In the genomic region with DNA sequence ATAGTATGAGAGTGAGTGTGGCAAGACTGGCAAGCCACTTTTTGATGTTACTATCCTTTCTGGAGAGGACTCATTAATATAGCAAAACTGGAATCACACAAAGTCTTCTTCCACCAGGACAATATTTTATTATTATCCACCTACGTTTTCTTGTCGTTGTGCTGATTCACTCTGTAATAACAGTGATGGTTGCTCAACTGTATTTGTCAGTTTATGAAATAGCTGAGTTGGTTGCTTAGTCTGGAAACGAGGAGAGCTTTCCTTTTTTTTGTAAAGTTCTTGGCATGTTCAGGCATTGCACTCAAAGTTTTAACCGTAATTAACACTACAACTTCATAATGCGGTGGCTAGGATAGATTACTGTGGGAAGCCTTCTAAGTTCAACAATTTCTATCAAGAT, we compare ENCODE assay signal across 15 cellular contexts.
DNase-seq lines count a peak whose midpoint lies in the region; ATAC-seq and TF ChIP-seq lines count a peak whose summit lies in the region.
"Had no signal": no experiment of that assay in that cellular context is flagged by ENCODE, and none has a peak within 500 bp of the region (broad histone marks: within the 10 kb centered on the region; RNA-seq: fewer than 3 reads in every experiment).

No MANE protein-coding gene starts in this region.

- peak overlapping the region; percentile 83 to 94 (median 89) for H3K27ac Mint-ChIP-seq in CD14-positive monocyte
- peak overlapping the region; percentile 68 for H3K27ac Mint-ChIP-seq in dendritic cell treated with granulocyte-macrophage colony-stimulating factor and Interleukin-4, amounts not matched to agents 40 ng/mL and 50 ng/mL, for 4 days
- H3K27ac Mint-ChIP-seq: activated T-cell treated with anti-CD3 and anti-CD28 coated beads, Interleukin-2, amount 50 U/mL, for 24 hours; CD4-positive, CD25-positive, alpha-beta regulatory T cell; IgD-negative memory B cell; stimulated activated memory B cell treated with anti-CD40 and anti-IgM and Interleukin-4, amounts not matched to agents 10 μg/mL and 1 μg/mL and 100 μg/mL, for 72 hours had no signal

- 3 to 7% (median 7%) methylated on average over 5 of the region's 5 CpGs for WGBS in ovary, 3 donors

- TF ChIP-seq CTCF in CD14-positive monocyte (IDR thresholded peaks at IDR 0.05) (no peak), neutrophil (IDR thresholded peaks at IDR 0.05) (no peak), ovary (IDR thresholded peaks at IDR 0.05) (no peak)

- no peak for TF ChIP-seq EP300 in ovary (IDR thresholded peaks at IDR 0.05)

- H3K4me1 ChIP-seq in neutrophil (ENCODE audit: control insufficient read depth in 1 of 2, insufficient read depth in 1 of 2, low read depth in 1 of 2, low read length in 1 of 2): peaks cover 20 to 25% of the 10 kb centered on the region in 2 experiments
- no peaks in the 10 kb centered on the region for H3K4me1 ChIP-seq in ovary (ENCODE audit: insufficient read depth)
- H3K4me1 ChIP-seq: psoas muscle had no signal

- no peak for ATAC-seq in GM18858 (IDR thresholded peaks at IDR 0.05; ENCODE audit: unreplicated experiment)
- ATAC-seq: psoas muscle; stimulated activated memory B cell treated with anti-CD40 and anti-IgM and Interleukin-4, amounts not matched to agents 10 μg/mL and 1 μg/mL and 100 μg/mL, for 72 hours had no signal

- TF ChIP-seq POLR2A in erythroblast (IDR thresholded peaks at IDR 0.05; ENCODE audit: low read length) (no peak), ovary (IDR thresholded peaks at IDR 0.05) (no peak)

- peak overlapping the region; percentile 65 for H3K27ac ChIP-seq in neutrophil
- peak overlapping the region in 1 of 2 donors; percentile 64 for H3K27ac ChIP-seq in ovary
- H3K27ac ChIP-seq: psoas muscle had no signal

- DNase-seq in CD14-positive monocyte (ENCODE audit: low spot score) (no peak), NOMO-1 (lab: John Stamatoyannopoulos, UW; ENCODE audit: unreplicated experiment in 2 of 2) (peak; percentile 51 to 83), erythroblast (lab: John Stamatoyannopoulos, UW) (no peak), HuH-7.5 (ENCODE audit: low spot score) (no peak), ovary (no peak)
- DNase-seq: activated T-cell treated with anti-CD3 and anti-CD28 coated beads, Interleukin-2, amount 50 U/mL, for 24 hours; CD4-positive, CD25-positive, alpha-beta regulatory T cell; NCI-H748 treated with DMSO at 0.1 percent for 48 hours; psoas muscle had no signal

- no peaks in the 10 kb centered on the region for H3K36me3 Mint-ChIP-seq in CD14-positive monocyte
- peaks cover 6% of the 10 kb centered on the region for H3K36me3 Mint-ChIP-seq in dendritic cell treated with granulocyte-macrophage colony-stimulating factor and Interleukin-4, amounts not matched to agents 40 ng/mL and 50 ng/mL, for 4 days (ENCODE audit: low read depth)
- H3K36me3 Mint-ChIP-seq: CD4-positive, CD25-positive, alpha-beta regulatory T cell; mesothelial cell of epicardium; stimulated activated memory B cell treated with anti-CD40 and anti-IgM and Interleukin-4, amounts not matched to agents 10 μg/mL and 1 μg/mL and 100 μg/mL, for 72 hours had no signal

- no peaks in the 10 kb centered on the region for H3K36me3 ChIP-seq in neutrophil
- no peaks in the 10 kb centered on the region for H3K36me3 ChIP-seq in ovary

- peak overlapping the region; percentile 9 to 57 for H3K4me3 Mint-ChIP-seq in CD14-positive monocyte
- H3K4me3 Mint-ChIP-seq in dendritic cell treated with granulocyte-macrophage colony-stimulating factor and Interleukin-4, amounts not matched to agents 40 ng/mL and 50 ng/mL, for 4 days: no peak overlapping the region
- H3K4me3 Mint-ChIP-seq: activated T-cell treated with anti-CD3 and anti-CD28 coated beads, Interleukin-2, amount 50 U/mL, for 24 hours; CD4-positive, CD25-positive, alpha-beta regulatory T cell; IgD-negative memory B cell; mesothelial cell of epicardium; stimulated activated memory B cell treated with anti-CD40 and anti-IgM and Interleukin-4, amounts not matched to agents 10 μg/mL and 1 μg/mL and 100 μg/mL, for 72 hours had no signal

- intact Hi-C loops in CD14-positive monocyte (cut with micrococcal nuclease): no loop called here
- intact Hi-C loops in dendritic cell treated with granulocyte-macrophage colony-stimulating factor and Interleukin-4, amounts not matched to agents 40 ng/mL and 50 ng/mL, for 4 days (cut with micrococcal nuclease): loop anchor here (5.0 kb wide), 2 partner anchors 251 to 266 kb away; no protein-coding TSS in a partner anchor
- intact Hi-C loops in ovary (cut with DNase I): loop anchor here in 1 of 4 donors (10.0 kb wide), 1 partner anchor 128 kb away; the partner anchor contains the start of gene RAP2B

- peaks cover 40% of the 10 kb centered on the region for H3K4me1 Mint-ChIP-seq in CD14-positive monocyte
- peaks cover 25% of the 10 kb centered on the region for H3K4me1 Mint-ChIP-seq in dendritic cell treated with granulocyte-macrophage colony-stimulating factor and Interleukin-4, amounts not matched to agents 40 ng/mL and 50 ng/mL, for 4 days (ENCODE audit: low read depth)

- H3K9me3 Mint-ChIP-seq in CD14-positive monocyte: peaks cover 0 to 8% (median 2%) of the 10 kb centered on the region in 7 donors
- H3K9me3 Mint-ChIP-seq in dendritic cell treated with granulocyte-macrophage colony-stimulating factor and Interleukin-4, amounts not matched to agents 40 ng/mL and 50 ng/mL, for 4 days: peaks cover 8% of the 10 kb centered on the region
- H3K9me3 Mint-ChIP-seq: activated T-cell treated with anti-CD3 and anti-CD28 coated beads, Interleukin-2, amount 50 U/mL, for 24 hours; CD4-positive, CD25-positive, alpha-beta regulatory T cell; mesothelial cell of epicardium had no signal

- no peaks in the 10 kb centered on the region for H3K27me3 ChIP-seq in neutrophil
- no peaks in the 10 kb centered on the region for H3K27me3 ChIP-seq in ovary

- H3K4me3 ChIP-seq in neutrophil (ENCODE audit: low read depth in 1 of 2, low read length in 1 of 2) (no peak overlapping the region), ovary (no peak overlapping the region)
- H3K4me3 ChIP-seq: psoas muscle had no signal

- no peaks in the 10 kb centered on the region for H3K27me3 Mint-ChIP-seq in CD14-positive monocyte (ENCODE audit: low read depth in 3 of 3)
- H3K27me3 Mint-ChIP-seq in dendritic cell treated with granulocyte-macrophage colony-stimulating factor and Interleukin-4, amounts not matched to agents 40 ng/mL and 50 ng/mL, for 4 days: no peaks in the 10 kb centered on the region
- H3K27me3 Mint-ChIP-seq: activated T-cell treated with anti-CD3 and anti-CD28 coated beads, Interleukin-2, amount 50 U/mL, for 24 hours; IgD-negative memory B cell; stimulated activated memory B cell treated with anti-CD40 and anti-IgM and Interleukin-4, amounts not matched to agents 10 μg/mL and 1 μg/mL and 100 μg/mL, for 72 hours had no signal

- H3K9me3 ChIP-seq in neutrophil (no peaks in the 10 kb centered on the region), ovary (no peaks in the 10 kb centered on the region)
- H3K9me3 ChIP-seq: psoas muscle had no signal

Comparison
In these comparisons a context has a peak if more than half of its experiments do, and no peak if none do; other contexts are left out.
1. DNase-seq: peak in NOMO-1 (2 of 2); none in CD14-positive monocyte (single experiment), erythroblast (0 of 2), HuH-7.5 (single experiment) and ovary (0 of 5).